In genomic region chr5:156686816-156687215, GRCh38 we compare ENCODE assay signal across 17 cellular contexts.
DNase-seq lines count a peak whose midpoint lies in the region; ATAC-seq and TF ChIP-seq lines count a peak whose summit lies in the region.
"Had no signal": no experiment of that assay in that cellular context is flagged by ENCODE, and none has a peak within 500 bp of the region (broad histone marks: within the 10 kb centered on the region; RNA-seq: fewer than 3 reads in every experiment).

No MANE protein-coding gene starts in this region.

- no peak overlapping the region for H2AFZ ChIP-seq in Loucy (ENCODE audit: low read length)

- H3K9ac ChIP-seq in Loucy (ENCODE audit: low read depth, low read length, poor library complexity, severe bottlenecking): peak overlapping the region; percentile 41
- H3K9ac ChIP-seq: KMS-11 had no signal

- no peaks in the 10 kb centered on the region for H3K79me2 ChIP-seq in Loucy (ENCODE audit: insufficient read depth, low read length)

- H3K27ac Mint-ChIP-seq in nephron progenitor cell (peak overlapping the region; percentile 30), T-helper 17 cell (no peak overlapping the region)
- H3K27ac Mint-ChIP-seq: CD14-positive monocyte, HFFc6 had no signal

- DNase-seq in NCI-H69 (lab: John Stamatoyannopoulos, UW) (peak; percentile 72), heart left ventricle (no peak), nephron progenitor cell (peak; percentile 24), T-helper 17 cell (no peak), NCI-H1092 treated with DMSO at 0.1 percent for 48 hours (lab: John Stamatoyannopoulos, UW) (no peak)
- DNase-seq: COR-L47, HFFc6, NCI-H1105, NCI-H187, NCI-H2171, NCI-H82 had no signal

- H3K4me1 Mint-ChIP-seq in nephron progenitor cell (peaks cover 29% of the 10 kb centered on the region), T-helper 17 cell (no peaks in the 10 kb centered on the region)
- H3K4me1 Mint-ChIP-seq: CD14-positive monocyte had no signal

- H3K27me3 Mint-ChIP-seq in nephron progenitor cell (ENCODE audit: low read depth, poor library complexity) (no peaks in the 10 kb centered on the region), T-helper 17 cell (peaks cover 75% of the 10 kb centered on the region)

- H3K4me3 Mint-ChIP-seq in nephron progenitor cell (no peak overlapping the region), T-helper 17 cell (no peak overlapping the region)
- H3K4me3 Mint-ChIP-seq: CD14-positive monocyte, HFFc6 had no signal

- intact Hi-C loops in heart left ventricle (cut with DNase I): loop anchor here in 5 of 10 donors (5.0 to 10.0 kb wide), 3 partner anchors 70 to 102 kb away; no protein-coding TSS in a partner anchor

- peak overlapping the region in 10 of 12 donors; percentile 8 to 83 (median 69) for H3K27ac ChIP-seq in heart left ventricle
- H3K27ac ChIP-seq: KMS-11, SK-N-MC had no signal

- H3K4me1 ChIP-seq in Loucy (ENCODE audit: insufficient read depth, low read length, poor library complexity, severe bottlenecking) (peaks cover 47% of the 10 kb centered on the region), heart left ventricle (peaks cover 0 to 47% (median 10%) of the 10 kb centered on the region in 12 donors)

- H3K9me3 ChIP-seq in Loucy (ENCODE audit: insufficient read depth, low read depth, low read length) (no peaks in the 10 kb centered on the region), heart left ventricle (no peaks in the 10 kb centered on the region), T-helper 17 cell (ENCODE audit: control insufficient read depth, low read length, poor library complexity, severe bottlenecking) (no peaks in the 10 kb centered on the region)

- H3K9me2 ChIP-seq in Loucy (replicated peaks; ENCODE audit: low read depth, low read length): no peaks in the 10 kb centered on the region

- H3K4me3 ChIP-seq in Loucy (ENCODE audit: low read length, poor library complexity, severe bottlenecking) (no peak overlapping the region), heart left ventricle (no peak overlapping the region)
- H3K4me3 ChIP-seq: SK-N-MC had no signal

- H3K9me3 Mint-ChIP-seq in nephron progenitor cell: no peaks in the 10 kb centered on the region

- H3K4me2 ChIP-seq in Loucy (ENCODE audit: low read depth, low read length, poor library complexity, severe bottlenecking): no peak overlapping the region
- H3K4me2 ChIP-seq: KMS-11 had no signal

- ATAC-seq in heart left ventricle: peak in 3 of 4 donors; percentile 43 to 57 (median 50)
- ATAC-seq in T-helper 17 cell: no peak
- no peak for ATAC-seq in HG03108 (IDR thresholded peaks at IDR 0.05; ENCODE audit: unreplicated experiment)
- no peak for ATAC-seq in HG03135 (IDR thresholded peaks at IDR 0.05; ENCODE audit: unreplicated experiment)

- H3K36me3 Mint-ChIP-seq in nephron progenitor cell (ENCODE audit: low read depth): no peaks in the 10 kb centered on the region
- H3K36me3 Mint-ChIP-seq in T-helper 17 cell (ENCODE audit: low read depth): no peaks in the 10 kb centered on the region
- H3K36me3 Mint-ChIP-seq: CD14-positive monocyte had no signal

- peaks cover 8% of the 10 kb centered on the region; the same call in 1 of the 2 replicates for H3F3A ChIP-seq in Loucy (ENCODE audit: low read depth)

- 11 to 27% (median 23%) methylated on average over 4 of the region's 4 CpGs for WGBS in heart left ventricle, 4 donors

- H4K20me1 ChIP-seq in Loucy (ENCODE audit: insufficient read depth, low read length, poor library complexity, severe bottlenecking): no peaks in the 10 kb centered on the region

- no peak for TF ChIP-seq CTCF in Loucy (conservative IDR thresholded peaks at IDR 0.05; ENCODE audit: low read length)
- TF ChIP-seq CTCF in heart left ventricle (IDR thresholded peaks at IDR 0.05): no peak
- no peak for TF ChIP-seq CTCF in nephron progenitor cell (IDR thresholded peaks at IDR 0.05)

- no peaks in the 10 kb centered on the region for H3K36me3 ChIP-seq in Loucy (ENCODE audit: insufficient read depth, low read length)
- no peaks in the 10 kb centered on the region for H3K36me3 ChIP-seq in heart left ventricle

- TF ChIP-seq POLR2A in heart left ventricle (IDR thresholded peaks at IDR 0.05): no peak

- H3K27me3 ChIP-seq in Loucy (ENCODE audit: insufficient read depth, low read length, poor library complexity, severe bottlenecking): no peaks in the 10 kb centered on the region
- no peaks in the 10 kb centered on the region for H3K27me3 ChIP-seq in heart left ventricle

Comparison
In these comparisons a context has a peak if more than half of its experiments do, and no peak if none do; other contexts are left out.
1. DNase-seq: peak in NCI-H69 (single experiment) and nephron progenitor cell (single experiment); none in heart left ventricle (0 of 5), T-helper 17 cell (0 of 3) and NCI-H1092 treated with DMSO at 0.1 percent for 48 hours (single experiment).
2. ATAC-seq: peak in heart left ventricle (3 of 4); none in T-helper 17 cell (single experiment), HG03108 (single experiment) and HG03135 (single experiment).